Comparison of ENCODE assay signal across 12 cellular contexts in genomic region chr19:40223135-40223822, GRCh38. TPM values are rescaled to one million over a fixed set of nuclear protein-coding genes. Genes with fewer than 3 reads are reported as not detected.
A peak's percentile ranks its signal among the peaks of the same experiment; 100 is the strongest.
DNase-seq lines count a peak whose midpoint lies in the region; ATAC-seq and TF ChIP-seq lines count a peak whose summit lies in the region.
"Had no signal": no experiment of that assay in that cellular context is flagged by ENCODE, and none has a peak within 500 bp of the region (broad histone marks: within the 10 kb centered on the region; RNA-seq: fewer than 3 reads in every experiment).

No MANE protein-coding gene starts in this region.

- H3K36me3 Mint-ChIP-seq in activated naive CD4-positive, alpha-beta T cell treated with anti-CD3 and anti-CD28 coated beads, Interleukin-2, amount 10 ng/mL, durations not matched to agents 7 days and 5 days: peaks cover 2% of the 10 kb centered on the region

- no peak overlapping the region for H3K4me3 ChIP-seq in ascending aorta
- H3K4me3 ChIP-seq: GM12878, ovary had no signal

- peaks cover 3% of the 10 kb centered on the region for H3K9me3 Mint-ChIP-seq in activated naive CD4-positive, alpha-beta T cell treated with anti-CD3 and anti-CD28 coated beads, Interleukin-2, amount 10 ng/mL, durations not matched to agents 7 days and 5 days

- peaks cover 17% of the 10 kb centered on the region for H3K4me1 Mint-ChIP-seq in activated naive CD4-positive, alpha-beta T cell treated with anti-CD3 and anti-CD28 coated beads, Interleukin-2, amount 10 ng/mL, durations not matched to agents 7 days and 5 days

- no peaks in the 10 kb centered on the region for H3K36me3 ChIP-seq in ascending aorta
- H3K36me3 ChIP-seq: ovary had no signal

- intact Hi-C loops in ascending aorta (cut with DNase I): loop anchor here (2.0 to 10.0 kb wide), 3 partner anchors 32 to 378 kb away; partner anchors contain the start of genes AKT2, FBL and MAP3K10

- DNase-seq in ELF-1 (ENCODE audit: low read depth, low spot score) (peak; percentile 97), NCI-H69 (lab: John Stamatoyannopoulos, UW) (peak; percentile 94), mucosa of gallbladder (ENCODE audit: low spot score) (peak; percentile 38), SIG-M5 treated with dmso at 0.1 percent for 504 hours (lab: John Stamatoyannopoulos, UW; ENCODE audit: unreplicated experiment) (no peak), HPDE6-E6E7 (ENCODE audit: extremely low spot score) (no peak), ascending aorta (ENCODE audit: low spot score in 2 of 2) (no peak)
- peak; percentile 65 for DNase-seq in activated naive CD4-positive, alpha-beta T cell treated with anti-CD3 and anti-CD28 coated beads, Interleukin-2, amount 10 ng/mL, durations not matched to agents 7 days and 5 days
- DNase-seq: left cardiac atrium, ovary, Right ventricle myocardium superior had no signal

- CTCF ChIA-PET in activated naive CD4-positive, alpha-beta T cell treated with anti-CD3 and anti-CD28 coated beads, Interleukin-2, amount 10 ng/mL, durations not matched to agents 7 days and 5 days (lab: Charles Lee): interaction anchor here (1.5 kb wide), 1 partner anchor 84 kb away, joined by 4 read pairs; no protein-coding TSS in a partner anchor

- H3K9me3 ChIP-seq in ascending aorta: no peaks in the 10 kb centered on the region
- H3K9me3 ChIP-seq: ovary had no signal

- H3K27me3 Mint-ChIP-seq in activated naive CD4-positive, alpha-beta T cell treated with anti-CD3 and anti-CD28 coated beads, Interleukin-2, amount 10 ng/mL, durations not matched to agents 7 days and 5 days: peaks cover 88% of the 10 kb centered on the region

- H3K4me3 Mint-ChIP-seq in activated naive CD4-positive, alpha-beta T cell treated with anti-CD3 and anti-CD28 coated beads, Interleukin-2, amount 10 ng/mL, durations not matched to agents 7 days and 5 days: no peak overlapping the region

- ATAC-seq in HG03039 (IDR thresholded peaks at IDR 0.05; ENCODE audit: unreplicated experiment): no peak
- ATAC-seq: GM12878, left cardiac atrium had no signal

- H3K4me1 ChIP-seq in ascending aorta: peaks cover 3 to 9% of the 10 kb centered on the region in 2 donors

- H3K27me3 ChIP-seq in ascending aorta: peaks cover 22% of the 10 kb centered on the region
- H3K27me3 ChIP-seq: ovary had no signal

- TF ChIP-seq CTCF in ascending aorta (IDR thresholded peaks at IDR 0.05): no peak

- H3K27ac ChIP-seq in ascending aorta: no peak overlapping the region
- H3K27ac ChIP-seq: ovary had no signal

- no peak overlapping the region for H3K27ac Mint-ChIP-seq in activated naive CD4-positive, alpha-beta T cell treated with anti-CD3 and anti-CD28 coated beads, Interleukin-2, amount 10 ng/mL, durations not matched to agents 7 days and 5 days

RNA-seq across cellular contexts. Expression of gene CCNP, which starts 3.2 kb away (rescaled TPM):
- total RNA-seq in mucosa of gallbladder (0.43 TPM), ascending aorta (not detected)
- total RNA-seq: Right ventricle myocardium superior had no signal

RNA-seq across cellular contexts. Expression of gene TTC9B, which starts 5.1 kb away (rescaled TPM):
- total RNA-seq in mucosa of gallbladder: not detected
- total RNA-seq in ascending aorta: not detected
- total RNA-seq: GM12878, left cardiac atrium, ovary, Right ventricle myocardium superior had no signal

RNA-seq across cellular contexts. Expression of gene MAP3K10, which starts 32.1 kb away (rescaled TPM):
- 25.8 TPM for total RNA-seq in mucosa of gallbladder
- total RNA-seq in ascending aorta: 19.4 TPM

Comparison
In these comparisons a context has a peak if more than half of its experiments do, and no peak if none do; other contexts are left out.
1. DNase-seq: peak in ELF-1 (single experiment), NCI-H69 (single experiment), activated naive CD4-positive, alpha-beta T cell treated with anti-CD3 and anti-CD28 coated beads, Interleukin-2, amount 10 ng/mL, durations not matched to agents 7 days and 5 days (single experiment) and mucosa of gallbladder (single experiment); none in SIG-M5 treated with dmso at 0.1 percent for 504 hours (single experiment), HPDE6-E6E7 (single experiment) and ascending aorta (0 of 2).